ENCODE assay signal across 17 cellular contexts in the genomic region with DNA sequence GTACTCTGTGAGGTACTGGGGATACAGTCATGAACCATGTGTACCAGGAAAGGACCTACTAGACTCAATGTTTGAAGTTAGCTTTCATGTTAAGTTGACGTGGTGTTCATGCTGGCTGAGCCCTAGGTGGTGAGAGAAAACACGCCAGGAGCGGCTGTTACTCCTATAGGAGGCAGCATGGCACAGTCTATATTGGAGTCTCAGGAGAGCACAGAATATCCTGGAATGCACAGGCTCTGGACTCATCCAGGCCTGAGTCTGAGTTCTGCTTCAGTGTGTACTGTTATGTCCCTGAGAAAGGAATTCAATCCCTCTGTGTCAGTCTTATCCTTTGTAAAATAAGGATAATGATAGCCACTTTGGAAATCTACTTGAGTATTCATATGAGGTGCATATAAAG. TPM values are rescaled to one million over a fixed set of nuclear protein-coding genes. Genes with fewer than 3 reads are reported as not detected.
DNase-seq lines count a peak whose midpoint lies in the region; FAIRE-seq and TF ChIP-seq lines count a peak whose summit lies in the region.
"Had no signal": no experiment of that assay in that cellular context is flagged by ENCODE, and none has a peak within 500 bp of the region (broad histone marks: within the 10 kb centered on the region; RNA-seq: fewer than 3 reads in every experiment).

No MANE protein-coding gene starts in this region.

- peak; percentile 12 for TF ChIP-seq CTCF in choroid plexus epithelial cell (conservative IDR thresholded peaks at IDR 0.05; ENCODE audit: low read depth, low read length)
- peak; percentile 21 for TF ChIP-seq CTCF in osteocyte (IDR thresholded peaks at IDR 0.05)

- FAIRE-seq in GM12891 (lab: Jason Lieb, UNC): no peak
- FAIRE-seq: TTC549 had no signal

- no peak for TF ChIP-seq POLR2A in GM12891 (IDR thresholded peaks at IDR 0.05; ENCODE audit: low read depth, low read length)

- H3K27ac Mint-ChIP-seq in osteocyte (ENCODE audit: unreplicated experiment): no peak overlapping the region
- H3K27ac Mint-ChIP-seq: CD4-positive, alpha-beta memory T cell had no signal

- H3K9me3 Mint-ChIP-seq in osteocyte (ENCODE audit: unreplicated experiment): no peaks in the 10 kb centered on the region

- no peaks in the 10 kb centered on the region for H3K27me3 Mint-ChIP-seq in osteocyte (ENCODE audit: unreplicated experiment)

- H3K4me3 ChIP-seq in choroid plexus epithelial cell (ENCODE audit: low read depth, low read length): no peak overlapping the region
- H3K4me3 ChIP-seq: SK-N-MC had no signal

- DNase-seq in Daoy (ENCODE audit: low read depth): peak; percentile 12
- peak; percentile 5 for DNase-seq in HT1080 (ENCODE audit: low read depth)
- no peak for DNase-seq in choroid plexus epithelial cell (ENCODE audit: low read depth)
- DNase-seq in osteocyte (ENCODE audit: extremely low spot score, unreplicated experiment): no peak
- no peak for DNase-seq in dedifferentiated amniotic fluid mesenchymal stem cell (ENCODE audit: extremely low spot score)
- DNase-seq in HT-29 (ENCODE audit: low spot score): no peak
- DNase-seq in GM12891 (ENCODE audit: insufficient read length, low spot score): no peak
- DNase-seq: activated CD4-positive, alpha-beta T cell treated with anti-CD3 and anti-CD28 coated beads, Interleukin-2, amount 50 U/mL, for 48 hours; activated T-cell treated with anti-CD3 and anti-CD28 coated beads, Interleukin-2, amount 50 U/mL, for 48 hours; CD4-positive, alpha-beta memory T cell; foreskin melanocyte; GF-D8; NCI-H1417; stimulated activated CD4-positive, alpha-beta T cell treated with anti-CD3 and anti-CD28 coated beads, Interleukin-4, amount 100 ng/mL, for 1 hour; stimulated activated CD8-positive, alpha-beta memory T cell treated with anti-CD3 and anti-CD28 coated beads, Interleukin-4, amount 100 ng/mL, for 48 hours had no signal

- no peaks in the 10 kb centered on the region for H3K36me3 Mint-ChIP-seq in osteocyte (ENCODE audit: unreplicated experiment)
- H3K36me3 Mint-ChIP-seq: CD4-positive, alpha-beta memory T cell had no signal

- no peaks in the 10 kb centered on the region for H3K4me1 Mint-ChIP-seq in osteocyte (ENCODE audit: unreplicated experiment)
- H3K4me1 Mint-ChIP-seq: CD4-positive, alpha-beta memory T cell had no signal

- H3K4me3 Mint-ChIP-seq in osteocyte (ENCODE audit: unreplicated experiment): no peak overlapping the region
- H3K4me3 Mint-ChIP-seq: CD4-positive, alpha-beta memory T cell had no signal

TF ChIP-seq in GM12891, 5 proteins besides CTCF, POLR2A, EP300 and RAD21:
- no peak for TF ChIP-seq TAF1 (IDR thresholded peaks at IDR 0.05; ENCODE audit: low read depth, low read length)
- no peak for TF ChIP-seq SPI1 (IDR thresholded peaks at IDR 0.05; ENCODE audit: low read depth, low read length)
- TF ChIP-seq PAX5 (IDR thresholded peaks at IDR 0.05; ENCODE audit: insufficient read depth, low read length, severe bottlenecking): no peak
- TF ChIP-seq POU2F2 (IDR thresholded peaks at IDR 0.05; ENCODE audit: low read depth, low read length): no peak
- no peak for TF ChIP-seq POLR2AphosphoS5 (IDR thresholded peaks at IDR 0.05; ENCODE audit: low read depth, low read length)

RNA-seq across cellular contexts. Expression of gene DPT, which starts 41.2 kb away (rescaled TPM):
- 0.24 and 0.69 TPM in 2 replicates for total RNA-seq in Daoy (2014; rRNA removed; shearing (Covaris generic))
- total RNA-seq in HT1080 (2014; rRNA removed; shearing (Covaris generic)): not detected in 2 replicates
- polyA plus RNA-seq in HT1080 (2015; cell fraction: cytosol; rRNA removed): not detected in 2 replicates
- polyA plus RNA-seq in HT1080 (2015; cell fraction: nucleus; rRNA removed): not detected in 2 replicates
- total RNA-seq in osteocyte: 1.1 and 1.4 TPM in 2 replicates
- not detected in 2 replicates for total RNA-seq in HT-29 (2014; rRNA removed; shearing (Covaris generic))
- not detected for polyA plus RNA-seq in GM12891 (2012; ENCODE audit: low read depth, missing spikeins)
- total RNA-seq: CD4-positive, alpha-beta memory T cell had no signal
- polyA plus RNA-seq: CD4-positive, alpha-beta memory T cell had no signal

Comparison
In these comparisons a context has a peak if more than half of its experiments do, and no peak if none do; other contexts are left out.
1. DNase-seq: peak in Daoy (single experiment) and HT1080 (single experiment); none in choroid plexus epithelial cell (single experiment), osteocyte (single experiment), dedifferentiated amniotic fluid mesenchymal stem cell (single experiment), HT-29 (single experiment) and GM12891 (single experiment).